In the genomic region with DNA sequence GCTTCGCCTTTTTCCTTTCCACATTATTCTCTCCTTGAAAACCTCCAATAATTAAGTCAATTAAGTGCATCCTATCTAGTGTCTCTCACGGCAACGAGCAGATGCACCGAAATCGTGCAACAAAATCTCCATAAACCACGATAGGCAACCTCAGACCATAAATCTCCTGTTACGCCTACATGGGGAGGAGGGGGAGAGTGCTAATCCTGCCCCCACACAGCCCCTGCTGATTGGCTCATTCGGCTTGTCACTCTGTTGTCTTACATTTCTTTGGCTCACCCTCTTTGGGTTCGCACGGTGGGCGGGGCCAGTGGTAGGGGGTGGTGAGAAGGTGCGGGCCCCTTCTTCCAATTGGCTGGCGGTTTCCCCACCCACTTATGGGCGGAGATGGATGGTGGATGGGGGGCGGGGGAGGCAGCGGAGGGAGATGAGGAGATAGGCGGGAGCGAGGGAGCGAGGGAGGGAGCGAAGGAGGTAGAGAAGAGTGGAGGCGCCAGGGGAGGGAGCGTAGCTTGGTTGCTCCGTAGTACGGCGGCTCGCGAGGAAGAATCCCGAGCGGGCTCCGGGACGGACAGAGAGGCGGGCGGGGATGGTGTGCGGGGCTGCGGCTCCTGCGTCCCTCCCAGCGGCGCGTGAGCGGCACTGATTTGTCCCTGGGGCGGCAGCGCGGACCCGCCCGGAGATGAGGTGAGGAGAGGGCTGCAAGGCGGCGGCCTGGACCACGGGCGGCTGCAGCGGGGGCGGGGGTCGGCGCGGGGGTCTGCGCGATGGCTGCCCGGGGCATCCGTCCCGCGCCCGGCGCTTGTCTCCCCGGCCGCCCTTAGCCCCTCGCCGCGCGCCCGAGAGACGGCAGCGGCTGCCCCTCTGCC, we compare ENCODE assay signal across 8 cellular contexts. TPM values are rescaled to one million over a fixed set of nuclear protein-coding genes. Genes with fewer than 3 reads are reported as not detected.
DNase-seq lines count a peak whose midpoint lies in the region; ATAC-seq and TF ChIP-seq lines count a peak whose summit lies in the region.

ITSN1 (plus strand) TSS at position 475 of the 869 bp plus-strand sequence. CDS start 76,328 bp downstream, outside the sequence.

- peak within 1 kb of the TSS; percentile 95 for H3K4me3 ChIP-seq in CD8-positive, alpha-beta T cell (ENCODE audit: low read depth, low read length)
- H3K4me3 ChIP-seq in effector memory CD4-positive, alpha-beta T cell (ENCODE audit: insufficient read depth, low read depth, low read length, poor library complexity, severe bottlenecking): peak within 1 kb of the TSS; percentile 94

- H3K4me1 ChIP-seq in CD8-positive, alpha-beta T cell (ENCODE audit: insufficient read depth, low read length): peaks cover 15% of the 10 kb centered on the region
- peaks cover 4% of the 10 kb centered on the region for H3K4me1 ChIP-seq in effector memory CD4-positive, alpha-beta T cell (ENCODE audit: control insufficient read depth, insufficient read depth, low read length, poor library complexity, severe bottlenecking)

- peak within 1 kb of the TSS; percentile 92 for H3K27ac Mint-ChIP-seq in CD8-positive, alpha-beta T cell

- POLR2A ChIA-PET in CD8-positive, alpha-beta T cell (lab: Charles Lee): no interaction called here

- intact Hi-C loops in CD8-positive, alpha-beta T cell (cut with DNase I, micrococcal nuclease): loop anchor here (1.0 to 10.0 kb wide), 13 partner anchors 54 to 1363 kb away; partner anchors contain the start of genes CFAP298 (in 2 of the 2), URB1 (in 2 of the 2), ATP5PO (in 1 of the 2) and DONSON (in 1 of the 2)

- DNase-seq in CD8-positive, alpha-beta T cell: peak; percentile 98 to 100 (median 100)
- DNase-seq in HT-29 (ENCODE audit: low spot score): peak; percentile 96
- DNase-seq in NK-92 treated with Interleukin-12 subunit alpha and Interleukin-12 subunit beta, amount 100 ng/mL, for 24 hours (lab: John Stamatoyannopoulos, UW): peak; percentile 98
- DNase-seq in activated CD8-positive, alpha-beta memory T cell treated with anti-CD3 and anti-CD28 coated beads for 48 hours (ENCODE audit: low read depth in 2 of 3, low spot score in 2 of 3): peak; percentile 96 to 98 (median 97)
- DNase-seq in effector memory CD4-positive, alpha-beta T cell: peak; percentile 99 to 100 (median 99)
- DNase-seq in medulla oblongata (ENCODE audit: extremely low spot score): peak; percentile 100
- DNase-seq in stimulated activated CD4-positive, alpha-beta T cell treated with anti-CD3 and anti-CD28 coated beads, TNF-alpha, amount 100 ng/mL, for 48 hours (ENCODE audit: low read depth in 3 of 3): peak; percentile 99 to 100 (median 99)

- H3K27me3 Mint-ChIP-seq in CD8-positive, alpha-beta T cell (ENCODE audit: low read depth): peaks cover 7% of the 10 kb centered on the region

- H3K36me3 Mint-ChIP-seq in CD8-positive, alpha-beta T cell: peaks cover 12% of the 10 kb centered on the region

- H3K27ac ChIP-seq in CD8-positive, alpha-beta T cell (ENCODE audit: low read depth, low read length): peak within 1 kb of the TSS; percentile 92
- peak within 1 kb of the TSS; percentile 79 for H3K27ac ChIP-seq in effector memory CD4-positive, alpha-beta T cell (ENCODE audit: insufficient read depth, low read length, poor library complexity, severe bottlenecking)

- H3K27me3 ChIP-seq in CD8-positive, alpha-beta T cell (ENCODE audit: insufficient read depth, low read length): no peaks in the 10 kb centered on the region
- peaks cover 3% of the 10 kb centered on the region for H3K27me3 ChIP-seq in effector memory CD4-positive, alpha-beta T cell (replicated peaks; ENCODE audit: control insufficient read depth, insufficient read depth, low read length, poor library complexity, severe bottlenecking)

- peaks cover 36% of the 10 kb centered on the region for H3K4me1 Mint-ChIP-seq in CD8-positive, alpha-beta T cell (ENCODE audit: low read depth)

- H3K9me3 Mint-ChIP-seq in CD8-positive, alpha-beta T cell: no peaks in the 10 kb centered on the region

- ATAC-seq in CD8-positive, alpha-beta T cell: peak; percentile 87
- ATAC-seq in GM21360 (IDR thresholded peaks at IDR 0.05; ENCODE audit: unreplicated experiment): peak; percentile 72

- H3K36me3 ChIP-seq in CD8-positive, alpha-beta T cell (ENCODE audit: insufficient read depth, low read length): no peaks in the 10 kb centered on the region
- no peaks in the 10 kb centered on the region for H3K36me3 ChIP-seq in effector memory CD4-positive, alpha-beta T cell (ENCODE audit: control insufficient read depth, insufficient read depth, low read length)

- no peak for TF ChIP-seq CTCF in CD8-positive, alpha-beta T cell (IDR thresholded peaks at IDR 0.05)

- no peaks in the 10 kb centered on the region for H3K9me3 ChIP-seq in CD8-positive, alpha-beta T cell (ENCODE audit: low read length)
- H3K9me3 ChIP-seq in effector memory CD4-positive, alpha-beta T cell (ENCODE audit: control insufficient read depth, low read length): no peaks in the 10 kb centered on the region

- peak within 1 kb of the TSS; percentile 90 for H3K4me3 Mint-ChIP-seq in CD8-positive, alpha-beta T cell

- CTCF ChIA-PET in CD8-positive, alpha-beta T cell (lab: Charles Lee): interaction anchor here (0.6 kb wide), 1 partner anchor 705 kb away, joined by 3 read pairs; no protein-coding TSS in a partner anchor

RNA-seq across cellular contexts. Expression of gene ITSN1, which starts in this region (rescaled TPM):
- 1 to 10 TPM; 1.7 to 2.2 TPM for total RNA-seq in CD8-positive, alpha-beta T cell
- total RNA-seq in HT-29 (2014; rRNA removed; shearing (Covaris generic)): 12.4 and 19.6 TPM in 2 replicates

Comparison
In these comparisons a context has a peak if more than half of its experiments do, and no peak if none do; other contexts are left out.
1. Peak in every context shown above with its lines: DNase-seq, ATAC-seq, H3K4me3 ChIP-seq and H3K27ac ChIP-seq.